23 cellular contexts compared by ENCODE assay signal in the genomic region with DNA sequence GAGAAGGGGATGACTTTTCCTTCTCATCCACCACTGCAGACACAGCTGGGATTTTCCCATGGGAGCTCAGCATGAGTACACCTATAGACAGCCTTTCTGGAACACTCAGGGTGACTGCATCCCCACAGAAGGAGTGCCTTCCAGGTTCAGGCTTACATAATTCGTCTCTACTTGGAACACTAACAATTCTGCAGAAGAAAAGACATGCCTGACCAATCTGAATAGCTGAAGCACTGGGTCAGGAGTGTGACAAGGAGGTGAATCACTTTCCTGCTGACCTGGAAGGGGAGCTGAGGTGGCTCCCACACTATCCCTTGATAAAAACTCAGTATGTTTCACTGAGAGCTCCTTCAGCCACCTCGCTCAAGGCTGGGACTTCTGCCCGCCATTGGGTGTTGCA.
"Had no signal": no experiment of that assay in that cellular context is flagged by ENCODE, and none has a peak within 500 bp of the region (broad histone marks: within the 10 kb centered on the region; RNA-seq: fewer than 3 reads in every experiment).

No MANE protein-coding gene starts in this region.

- H3K27ac ChIP-seq: ascending aorta, epithelial cell of prostate, hepatocyte, pancreas, spleen, tibial nerve had no signal

- FAIRE-seq: frontal cortex, pancreas had no signal

- H3K4me2 ChIP-seq: hepatocyte had no signal

- ATAC-seq: naive thymus-derived CD8-positive, alpha-beta T cell; pancreas; right cardiac atrium; T-helper 17 cell had no signal

- H3K4me1 ChIP-seq: ascending aorta, spleen, tibial nerve had no signal

- H3K9me3 ChIP-seq: ascending aorta, pancreas had no signal

- H3K79me2 ChIP-seq: hepatocyte had no signal

- H3K4me3 ChIP-seq: ascending aorta, hepatocyte, pancreas, spleen, tibial nerve had no signal

- H3K27me3 ChIP-seq: ascending aorta, hepatocyte, pancreas, spleen, tibial nerve had no signal

- H2AFZ ChIP-seq: hepatocyte had no signal

- DNase-seq: activated CD4-positive, alpha-beta memory T cell treated with anti-CD3 and anti-CD28 coated beads for 36 hours; activated CD4-positive, alpha-beta T cell treated with anti-CD3 and anti-CD28 coated beads, Interleukin-2, amount 10 ng/mL, durations not matched to agents 24 days and 14 days; activated CD4-positive, CD25-positive, alpha-beta regulatory T cell treated with anti-CD3 and anti-CD28 coated beads, Interleukin-2, amount 50 U/mL, for 72 hours; activated CD8-positive, alpha-beta memory T cell treated with anti-CD3 and anti-CD28 coated beads, Interleukin-2, amount 50 U/mL, for 4 hours; activated gamma-delta T cell; activated naive CD4-positive, alpha-beta T cell treated with anti-CD3 and anti-CD28 coated beads, Interleukin-2, amount 10 ng/mL, durations not matched to agents 7 days and 5 days; activated naive CD8-positive, alpha-beta T cell treated with anti-CD3 and anti-CD28 coated beads, Interleukin-2, amount 10 ng/mL, durations not matched to agents 7 days and 5 days; activated T-cell treated with anti-CD3 and anti-CD28 coated beads, Interleukin-2, amount 50 U/mL, for 24 hours; glutamatergic neuron; islet precursor cell; mesenchymal stem cell; naive thymus-derived CD8-positive, alpha-beta T cell; nucleus accumbens; pancreas; right cardiac atrium; spleen; stimulated activated naive CD4-positive, alpha-beta T cell; T-helper 17 cell had no signal

- H3K36me3 ChIP-seq: ascending aorta, pancreas, spleen, tibial nerve had no signal
